23 cellular contexts compared by ENCODE assay signal in genomic region chr11:65814960-65815565, GRCh38. TPM values are rescaled to one million over a fixed set of nuclear protein-coding genes. Genes with fewer than 3 reads are reported as not detected.
"Had no signal": no experiment of that assay in that cellular context is flagged by ENCODE, and none has a peak within 500 bp of the region (broad histone marks: within the 10 kb centered on the region; RNA-seq: fewer than 3 reads in every experiment).

No MANE protein-coding gene starts in this region.

- H3K27ac ChIP-seq: prostate gland, tibial artery, vagina had no signal

- H3K36me3 ChIP-seq: esophagus squamous epithelium, prostate gland, right atrium auricular region, tibial artery, vagina had no signal

- H3K9me3 ChIP-seq: esophagus squamous epithelium, prostate gland, right atrium auricular region, tibial artery, vagina had no signal

- H3K9me3 Mint-ChIP-seq: activated CD4-positive, alpha-beta T cell treated with anti-CD3 and anti-CD28 coated beads, Interleukin-2, amount 10 ng/mL, durations not matched to agents 24 days and 14 days; activated naive CD4-positive, alpha-beta T cell treated with anti-CD3 and anti-CD28 coated beads, Interleukin-2, amount 10 ng/mL, durations not matched to agents 7 days and 5 days; activated naive CD8-positive, alpha-beta T cell treated with anti-CD3 and anti-CD28 coated beads, Interleukin-2, amount 50 U/mL, for 24 hours; activated T-cell treated with anti-CD3 and anti-CD28 coated beads, Interleukin-2, amount 50 U/mL, for 4 hours; nephron progenitor cell had no signal

- H3K4me1 ChIP-seq: prostate gland had no signal

- H3K27ac Mint-ChIP-seq: activated CD4-positive, alpha-beta T cell treated with anti-CD3 and anti-CD28 coated beads, Interleukin-2, amount 10 ng/mL, durations not matched to agents 24 days and 14 days; activated CD8-positive, alpha-beta T cell treated with anti-CD3 and anti-CD28 coated beads, Interleukin-2, amount 10 ng/mL, durations not matched to agents 7 days and 5 days; activated naive CD4-positive, alpha-beta T cell treated with anti-CD3 and anti-CD28 coated beads, Interleukin-2, amount 10 ng/mL, durations not matched to agents 7 days and 5 days; activated naive CD8-positive, alpha-beta T cell treated with anti-CD3 and anti-CD28 coated beads, Interleukin-2, amount 50 U/mL, for 24 hours; nephron progenitor cell had no signal

- H3K4me3 ChIP-seq: coronary artery, esophagus squamous epithelium, lung, prostate gland, right atrium auricular region, tibial artery, vagina had no signal

- H3K27me3 ChIP-seq: right atrium auricular region, vagina had no signal

- H3K27me3 Mint-ChIP-seq: activated naive CD8-positive, alpha-beta T cell treated with anti-CD3 and anti-CD28 coated beads, Interleukin-2, amount 50 U/mL, for 24 hours had no signal

- ATAC-seq: activated CD8-positive, alpha-beta T cell treated with anti-CD3 and anti-CD28 coated beads, Interleukin-2, amount 10 ng/mL, durations not matched to agents 7 days and 5 days; activated naive CD8-positive, alpha-beta T cell treated with anti-CD3 and anti-CD28 coated beads, Interleukin-2, amount 50 U/mL, for 24 hours; activated T-cell treated with anti-CD3 and anti-CD28 coated beads, Interleukin-2, amount 50 U/mL, for 4 hours had no signal

- H3K4me3 Mint-ChIP-seq: activated CD4-positive, alpha-beta T cell treated with anti-CD3 and anti-CD28 coated beads, Interleukin-2, amount 10 ng/mL, durations not matched to agents 24 days and 14 days; activated CD8-positive, alpha-beta T cell treated with anti-CD3 and anti-CD28 coated beads, Interleukin-2, amount 10 ng/mL, durations not matched to agents 7 days and 5 days; activated naive CD4-positive, alpha-beta T cell treated with anti-CD3 and anti-CD28 coated beads, Interleukin-2, amount 10 ng/mL, durations not matched to agents 7 days and 5 days; activated naive CD8-positive, alpha-beta T cell treated with anti-CD3 and anti-CD28 coated beads, Interleukin-2, amount 50 U/mL, for 24 hours; activated T-cell treated with anti-CD3 and anti-CD28 coated beads, Interleukin-2, amount 50 U/mL, for 4 hours; nephron progenitor cell had no signal

- DNase-seq: activated CD4-positive, alpha-beta T cell treated with anti-CD3 and anti-CD28 coated beads, Interleukin-2, amount 10 ng/mL, durations not matched to agents 24 days and 14 days; activated CD4-positive, CD25-positive, alpha-beta regulatory T cell; activated CD8-positive, alpha-beta T cell treated with anti-CD3 and anti-CD28 coated beads, Interleukin-2, amount 10 ng/mL, durations not matched to agents 7 days and 5 days; activated naive CD4-positive, alpha-beta T cell treated with anti-CD3 and anti-CD28 coated beads, Interleukin-2, amount 10 ng/mL, durations not matched to agents 7 days and 5 days; activated naive CD8-positive, alpha-beta T cell treated with anti-CD3 and anti-CD28 coated beads, Interleukin-2, amount 50 U/mL, for 24 hours; activated T-cell treated with anti-CD3 and anti-CD28 coated beads, Interleukin-2, amount 50 U/mL, for 4 hours; aorta; effector CD8-positive, alpha-beta T cell; esophagus squamous epithelium; midbrain; nephron progenitor cell; occipital lobe; stimulated activated CD4-positive, alpha-beta T cell treated with anti-CD3 and anti-CD28 coated beads, Interleukin-4, amount 100 ng/mL, for 1 hour; T-helper 9 cell had no signal

RNA-seq across cellular contexts. Expression of gene SNX32, which starts 18.7 kb away (rescaled TPM):
- total RNA-seq: endothelial cell of umbilical vein, glomerular endothelial cell had no signal

RNA-seq across cellular contexts. Expression of gene OVOL1, which starts 28.2 kb away (rescaled TPM):
- total RNA-seq: activated CD4-positive, alpha-beta T cell treated with anti-CD3 and anti-CD28 coated beads, Interleukin-2, amount 10 ng/mL, durations not matched to agents 24 days and 14 days; aorta; endothelial cell of umbilical vein; glomerular endothelial cell; occipital lobe; right atrium auricular region; skeletal muscle tissue had no signal
